In genomic region chr4:152328595-152328994, GRCh38 we compare ENCODE assay signal across 21 cellular contexts.
A peak's percentile ranks its signal among the peaks of the same experiment; 100 is the strongest.
DNase-seq lines count a peak whose midpoint lies in the region; ATAC-seq, FAIRE-seq and TF ChIP-seq lines count a peak whose summit lies in the region.
"Had no signal": no experiment of that assay in that cellular context is flagged by ENCODE, and none has a peak within 500 bp of the region (broad histone marks: within the 10 kb centered on the region; RNA-seq: fewer than 3 reads in every experiment).

No MANE protein-coding gene starts in this region.

- no peak overlapping the region for H3K4me3 ChIP-seq in lower lobe of right lung
- H3K4me3 ChIP-seq: Peyer's patch, spleen had no signal

- intact Hi-C loops in lower lobe of right lung (cut with DNase I): no loop called here

- 0 out of 2 replicates have a peak overlapping the region, but pooled peaks have one; percentile 21 for H3K27ac Mint-ChIP-seq in HFFc6
- H3K27ac Mint-ChIP-seq in activated T-helper 17 cell treated with anti-CD3 and anti-CD28 coated beads, Interleukin-2, amount 50 U/mL, for 72 hours: peak overlapping the region; percentile 83

- peak; percentile 53 for FAIRE-seq in islet of Langerhans (lab: Jason Lieb, UNC)
- FAIRE-seq: urothelium cell line had no signal

- DNase-seq in AG08395 (ENCODE audit: low spot score) (peak; percentile 19), HFFc6 (peak; percentile 61), globus pallidus (ENCODE audit: low spot score) (no peak), lower lobe of right lung (no peak), NCI-H524 treated with DMSO at 0.1 percent for 48 hours (lab: John Stamatoyannopoulos, UW) (no peak)
- DNase-seq: ACHN; activated CD8-positive, alpha-beta memory T cell treated with anti-CD3 and anti-CD28 coated beads, Interleukin-2, amount 10 ng/mL, durations not matched to agents 7 days and 5 days; activated naive CD4-positive, alpha-beta T cell treated with anti-CD3 and anti-CD28 coated beads for 36 hours; COR-L47; cortex of kidney; erythroblast; left colon; NCI-H187 treated with DMSO at 0.1 percent for 48 hours; NCI-H524; Peyer's patch; spleen had no signal

- H3K4me3 Mint-ChIP-seq in HFFc6: no peak overlapping the region; the same call in 1 of the 2 replicates
- no peak overlapping the region for H3K4me3 Mint-ChIP-seq in activated T-helper 17 cell treated with anti-CD3 and anti-CD28 coated beads, Interleukin-2, amount 50 U/mL, for 72 hours
- H3K4me3 Mint-ChIP-seq: activated CD8-positive, alpha-beta memory T cell treated with anti-CD3 and anti-CD28 coated beads, Interleukin-2, amount 10 ng/mL, durations not matched to agents 7 days and 5 days; activated naive CD4-positive, alpha-beta T cell treated with anti-CD3 and anti-CD28 coated beads for 36 hours had no signal

- peaks cover 51% of the 10 kb centered on the region for H3K36me3 Mint-ChIP-seq in HFFc6 (ENCODE audit: low read depth)
- H3K36me3 Mint-ChIP-seq in activated T-helper 17 cell treated with anti-CD3 and anti-CD28 coated beads, Interleukin-2, amount 50 U/mL, for 72 hours (ENCODE audit: low read depth): peaks cover 85% of the 10 kb centered on the region

- H3K27me3 Mint-ChIP-seq in HFFc6 (ENCODE audit: insufficient read depth): no peaks in the 10 kb centered on the region
- no peaks in the 10 kb centered on the region for H3K27me3 Mint-ChIP-seq in activated T-helper 17 cell treated with anti-CD3 and anti-CD28 coated beads, Interleukin-2, amount 50 U/mL, for 72 hours
- H3K27me3 Mint-ChIP-seq: activated CD8-positive, alpha-beta memory T cell treated with anti-CD3 and anti-CD28 coated beads, Interleukin-2, amount 10 ng/mL, durations not matched to agents 7 days and 5 days had no signal

- H3K27me3 ChIP-seq in lower lobe of right lung (ENCODE audit: low read depth): no peaks in the 10 kb centered on the region
- H3K27me3 ChIP-seq: Peyer's patch, spleen had no signal

- peaks cover 28% of the 10 kb centered on the region for H3K4me1 Mint-ChIP-seq in HFFc6 (ENCODE audit: low read depth)
- H3K4me1 Mint-ChIP-seq in activated T-helper 17 cell treated with anti-CD3 and anti-CD28 coated beads, Interleukin-2, amount 50 U/mL, for 72 hours: peaks cover 15% of the 10 kb centered on the region

- H3K36me3 ChIP-seq in lower lobe of right lung: peaks cover 66% of the 10 kb centered on the region

- no peaks in the 10 kb centered on the region for H3K9me3 ChIP-seq in lower lobe of right lung
- H3K9me3 ChIP-seq: Peyer's patch, spleen had no signal

- no peaks in the 10 kb centered on the region for H3K9me3 Mint-ChIP-seq in HFFc6
- H3K9me3 Mint-ChIP-seq in activated T-helper 17 cell treated with anti-CD3 and anti-CD28 coated beads, Interleukin-2, amount 50 U/mL, for 72 hours: no peaks in the 10 kb centered on the region
- H3K9me3 Mint-ChIP-seq: activated naive CD4-positive, alpha-beta T cell treated with anti-CD3 and anti-CD28 coated beads for 36 hours had no signal

- ATAC-seq in activated T-helper 17 cell treated with anti-CD3 and anti-CD28 coated beads, Interleukin-2, amount 50 U/mL, for 72 hours (replicated peaks): peak; percentile 18
- no peak for ATAC-seq in HG03521 (IDR thresholded peaks at IDR 0.05; ENCODE audit: unreplicated experiment)
- ATAC-seq in lower lobe of right lung: no peak
- ATAC-seq: activated CD8-positive, alpha-beta memory T cell treated with anti-CD3 and anti-CD28 coated beads, Interleukin-2, amount 10 ng/mL, durations not matched to agents 7 days and 5 days; left colon had no signal

- no peaks in the 10 kb centered on the region for H3K4me1 ChIP-seq in lower lobe of right lung
- H3K4me1 ChIP-seq: parathyroid adenoma, Peyer's patch, spleen had no signal

- TF ChIP-seq CTCF in HFFc6 (IDR thresholded peaks at IDR 0.05) (no peak), lower lobe of right lung (IDR thresholded peaks at IDR 0.05) (no peak)

- H3K27ac ChIP-seq in lower lobe of right lung: no peak overlapping the region
- H3K27ac ChIP-seq: parathyroid adenoma, Peyer's patch had no signal

Comparison
In these comparisons a context has a peak if more than half of its experiments do, and no peak if none do; other contexts are left out.
1. DNase-seq: peak in AG08395 (single experiment) and HFFc6 (single experiment); none in globus pallidus (single experiment), lower lobe of right lung (single experiment) and NCI-H524 treated with DMSO at 0.1 percent for 48 hours (single experiment).